ENCODE assay signal across 10 cellular contexts in genomic region chr2:69253893-69254292, GRCh38.
DNase-seq lines count a peak whose midpoint lies in the region; ATAC-seq and TF ChIP-seq lines count a peak whose summit lies in the region.
"Had no signal": no experiment of that assay in that cellular context is flagged by ENCODE, and none has a peak within 500 bp of the region (broad histone marks: within the 10 kb centered on the region; RNA-seq: fewer than 3 reads in every experiment).

No MANE protein-coding gene starts in this region.

- DNase-seq in DMS79 treated with DMSO at 0.1 percent for 48 hours (lab: John Stamatoyannopoulos, UW) (peak; percentile 71), foreskin keratinocyte (peak; percentile 91 to 96), putamen (ENCODE audit: low spot score) (peak; percentile 13), occipital lobe (lab: John Stamatoyannopoulos, UW) (no peak), NCI-H510A (lab: John Stamatoyannopoulos, UW) (no peak), GDM1 (lab: John Stamatoyannopoulos, UW) (no peak), NCI-H526 treated with DMSO at 0.1 percent for 48 hours (lab: John Stamatoyannopoulos, UW) (no peak)
- DNase-seq: MV-4-11 had no signal

- ATAC-seq in SK-N-SH treated with all-trans-retinoic acid at 6 μM for 48 hours, result peak; percentile 95
- ATAC-seq in foreskin keratinocyte, result peak; percentile 99

- no peaks in the 10 kb centered on the region for H3K4me1 ChIP-seq in foreskin keratinocyte
- H3K4me1 ChIP-seq: neural progenitor cell had no signal

- TF ChIP-seq CTCF in foreskin keratinocyte (conservative IDR thresholded peaks at IDR 0.05), result no peak

- H3K27ac ChIP-seq in foreskin keratinocyte, result no peak overlapping the region
- H3K27ac ChIP-seq: neural progenitor cell had no signal

- H3K27me3 ChIP-seq in foreskin keratinocyte, result no peaks in the 10 kb centered on the region
- H3K27me3 ChIP-seq: neural progenitor cell had no signal

TF ChIP-seq in SK-N-SH treated with all-trans-retinoic acid at 6 μM for 48 hours, 23 proteins besides CTCF, POLR2A, EP300 and RAD21:
- TF ChIP-seq ZFP3 (CRISPR knock-in tag; IDR thresholded peaks at IDR 0.05), result peak; percentile 88
- peak; percentile 66 for TF ChIP-seq ESRRG (CRISPR knock-in tag; IDR thresholded peaks at IDR 0.05)
- peak; percentile 81 for TF ChIP-seq ZC3H10 (CRISPR knock-in tag; IDR thresholded peaks at IDR 0.05)
- TF ChIP-seq, protein P1, sequence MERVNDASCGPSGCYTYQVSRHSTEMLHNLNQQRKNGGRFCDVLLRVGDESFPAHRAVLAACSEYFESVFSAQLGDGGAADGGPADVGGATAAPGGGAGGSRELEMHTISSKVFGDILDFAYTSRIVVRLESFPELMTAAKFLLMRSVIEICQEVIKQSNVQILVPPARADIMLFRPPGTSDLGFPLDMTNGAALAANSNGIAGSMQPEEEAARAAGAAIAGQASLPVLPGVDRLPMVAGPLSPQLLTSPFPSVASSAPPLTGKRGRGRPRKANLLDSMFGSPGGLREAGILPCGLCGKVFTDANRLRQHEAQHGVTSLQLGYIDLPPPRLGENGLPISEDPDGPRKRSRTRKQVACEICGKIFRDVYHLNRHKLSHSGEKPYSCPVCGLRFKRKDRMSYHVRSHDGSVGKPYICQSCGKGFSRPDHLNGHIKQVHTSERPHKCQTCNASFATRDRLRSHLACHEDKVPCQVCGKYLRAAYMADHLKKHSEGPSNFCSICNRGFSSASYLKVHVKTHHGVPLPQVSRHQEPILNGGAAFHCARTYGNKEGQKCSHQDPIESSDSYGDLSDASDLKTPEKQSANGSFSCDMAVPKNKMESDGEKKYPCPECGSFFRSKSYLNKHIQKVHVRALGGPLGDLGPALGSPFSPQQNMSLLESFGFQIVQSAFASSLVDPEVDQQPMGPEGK (CRISPR knock-in tag; IDR thresholded peaks at IDR 0.05; ENCODE audit: borderline replicate concordance), result peak; percentile 48
- TF ChIP-seq ISL1 (CRISPR knock-in tag; IDR thresholded peaks at IDR 0.05), result peak; percentile 95
- peak; percentile 90 for TF ChIP-seq SNAI2 (CRISPR knock-in tag; IDR thresholded peaks at IDR 0.05)
- TF ChIP-seq RARB (CRISPR knock-in tag; IDR thresholded peaks at IDR 0.05), result peak; percentile 67; the same call in 1 of the 2 replicates
- no peak; the same call in 1 of the 2 replicates for TF ChIP-seq TCF4 (CRISPR knock-in tag; IDR thresholded peaks at IDR 0.05; ENCODE audit: borderline replicate concordance)
- no peak for TF ChIP-seq PPARA (CRISPR knock-in tag; IDR thresholded peaks at IDR 0.05; ENCODE audit: borderline replicate concordance)
- no peak for TF ChIP-seq BACH2 (CRISPR knock-in tag; IDR thresholded peaks at IDR 0.05; ENCODE audit: borderline replicate concordance)
- no peak for TF ChIP-seq ZNF70 (CRISPR knock-in tag; IDR thresholded peaks at IDR 0.05)
- peak; percentile 96 for TF ChIP-seq CREB5 (CRISPR knock-in tag; IDR thresholded peaks at IDR 0.05; ENCODE audit: low read depth)
- TF ChIP-seq, protein P2, sequence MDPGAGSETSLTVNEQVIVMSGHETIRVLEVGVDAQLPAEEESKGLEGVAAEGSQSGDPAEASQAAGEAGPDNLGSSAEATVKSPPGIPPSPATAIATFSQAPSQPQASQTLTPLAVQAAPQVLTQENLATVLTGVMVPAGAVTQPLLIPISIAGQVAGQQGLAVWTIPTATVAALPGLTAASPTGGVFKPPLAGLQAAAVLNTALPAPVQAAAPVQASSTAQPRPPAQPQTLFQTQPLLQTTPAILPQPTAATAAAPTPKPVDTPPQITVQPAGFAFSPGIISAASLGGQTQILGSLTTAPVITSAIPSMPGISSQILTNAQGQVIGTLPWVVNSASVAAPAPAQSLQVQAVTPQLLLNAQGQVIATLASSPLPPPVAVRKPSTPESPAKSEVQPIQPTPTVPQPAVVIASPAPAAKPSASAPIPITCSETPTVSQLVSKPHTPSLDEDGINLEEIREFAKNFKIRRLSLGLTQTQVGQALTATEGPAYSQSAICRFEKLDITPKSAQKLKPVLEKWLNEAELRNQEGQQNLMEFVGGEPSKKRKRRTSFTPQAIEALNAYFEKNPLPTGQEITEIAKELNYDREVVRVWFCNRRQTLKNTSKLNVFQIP (CRISPR knock-in tag; IDR thresholded peaks at IDR 0.05; ENCODE audit: borderline replicate concordance, low read depth), result peak; percentile 47; the same call in 1 of the 2 replicates
- TF ChIP-seq ZNF8 (CRISPR knock-in tag; IDR thresholded peaks at IDR 0.05), result peak; percentile 39; the same call in 1 of the 2 replicates
- peak; percentile 54; the same call in 1 of the 2 replicates for TF ChIP-seq CSRNP3 (CRISPR knock-in tag; IDR thresholded peaks at IDR 0.05)
- TF ChIP-seq ARNTL (CRISPR knock-in tag; IDR thresholded peaks at IDR 0.05; ENCODE audit: borderline replicate concordance, low read depth), result no peak
- no peak for TF ChIP-seq OSR1 (CRISPR knock-in tag; IDR thresholded peaks at IDR 0.05)
- TF ChIP-seq GLIS3 (CRISPR knock-in tag; IDR thresholded peaks at IDR 0.05), result peak; percentile 93
- TF ChIP-seq ZFP30 (CRISPR knock-in tag; IDR thresholded peaks at IDR 0.05), result no peak
- TF ChIP-seq TOX (CRISPR knock-in tag; IDR thresholded peaks at IDR 0.05; ENCODE audit: borderline replicate concordance), result peak; percentile 98
- TF ChIP-seq CSDC2 (CRISPR knock-in tag; IDR thresholded peaks at IDR 0.05), result peak; percentile 91
- TF ChIP-seq ZNF565 (CRISPR knock-in tag; conservative IDR thresholded peaks at IDR 0.05; ENCODE audit: low read depth), result no peak
- TF ChIP-seq TSHZ2 (CRISPR knock-in tag; IDR thresholded peaks at IDR 0.05), result peak; percentile 84

Comparison
In these comparisons a context has a peak if more than half of its experiments do, and no peak if none do; other contexts are left out.
1. DNase-seq: peak in DMS79 treated with DMSO at 0.1 percent for 48 hours (single experiment), foreskin keratinocyte (2 of 2) and putamen (single experiment); none in occipital lobe (single experiment), NCI-H510A (single experiment), GDM1 (single experiment) and NCI-H526 treated with DMSO at 0.1 percent for 48 hours (single experiment).